ENCODE assay signal across 30 cellular contexts in genomic region chr6:104612541-104612940, GRCh38.
"Had no signal": no experiment of that assay in that cellular context is flagged by ENCODE, and none has a peak within 500 bp of the region (broad histone marks: within the 10 kb centered on the region; RNA-seq: fewer than 3 reads in every experiment).

No MANE protein-coding gene starts in this region.

- H3K4me2 ChIP-seq: KMS-11 had no signal

- H3K9ac ChIP-seq: KMS-11 had no signal

- H3K4me3 ChIP-seq: adrenal gland, body of pancreas had no signal

- H3K4me1 ChIP-seq: adrenal gland had no signal

- ATAC-seq: activated CD8-positive, alpha-beta T cell treated with anti-CD3 and anti-CD28 coated beads for 36 hours; activated naive CD4-positive, alpha-beta T cell treated with anti-CD3 and anti-CD28 coated beads, Interleukin-2, amount 50 U/mL, for 72 hours; body of pancreas; PC-3; Right ventricle myocardium inferior had no signal

- H3K27ac ChIP-seq: adrenal gland, body of pancreas, KMS-11, RWPE1 had no signal

- FAIRE-seq: astrocyte, bronchial epithelial cell, RCC 7860 had no signal

- DNase-seq: activated CD4-positive, alpha-beta T cell treated with anti-CD3 and anti-CD28 coated beads, Interleukin-2, amount 10 ng/mL, durations not matched to agents 24 days and 14 days; activated CD4-positive, alpha-beta T cell treated with anti-CD3 and anti-CD28 coated beads, Interleukin-2, amount 50 U/mL, for 4 hours; activated CD8-positive, alpha-beta T cell treated with anti-CD3 and anti-CD28 coated beads for 36 hours; activated gamma-delta T cell treated with Interleukin-2 at 50 U/mL for 16 hours; activated naive CD4-positive, alpha-beta T cell treated with anti-CD3 and anti-CD28 coated beads for 36 hours; activated T-cell treated with anti-CD3 and anti-CD28 coated beads, Interleukin-2, amount 50 U/mL, for 24 hours; adrenal gland; body of pancreas; caudate nucleus; cerebellar nuclear complex; NCI-H1105 treated with DMSO at 0.1 percent for 48 hours; NCI-H1436; NCI-H1694; NCI-H1930; NCI-H2081 treated with DMSO at 0.1 percent for 48 hours; NCI-H226; NCI-H446 treated with DMSO at 0.1 percent for 48 hours; NCI-H524; NCI-H69; PC-3; SIG-M5; SW 1271; T1000 had no signal

- H3K9me3 ChIP-seq: adrenal gland, body of pancreas had no signal

- H3K36me3 ChIP-seq: adrenal gland had no signal

- H3K27me3 ChIP-seq: adrenal gland, body of pancreas had no signal
